1 cellular context compared by ENCODE assay signal in the genomic region with DNA sequence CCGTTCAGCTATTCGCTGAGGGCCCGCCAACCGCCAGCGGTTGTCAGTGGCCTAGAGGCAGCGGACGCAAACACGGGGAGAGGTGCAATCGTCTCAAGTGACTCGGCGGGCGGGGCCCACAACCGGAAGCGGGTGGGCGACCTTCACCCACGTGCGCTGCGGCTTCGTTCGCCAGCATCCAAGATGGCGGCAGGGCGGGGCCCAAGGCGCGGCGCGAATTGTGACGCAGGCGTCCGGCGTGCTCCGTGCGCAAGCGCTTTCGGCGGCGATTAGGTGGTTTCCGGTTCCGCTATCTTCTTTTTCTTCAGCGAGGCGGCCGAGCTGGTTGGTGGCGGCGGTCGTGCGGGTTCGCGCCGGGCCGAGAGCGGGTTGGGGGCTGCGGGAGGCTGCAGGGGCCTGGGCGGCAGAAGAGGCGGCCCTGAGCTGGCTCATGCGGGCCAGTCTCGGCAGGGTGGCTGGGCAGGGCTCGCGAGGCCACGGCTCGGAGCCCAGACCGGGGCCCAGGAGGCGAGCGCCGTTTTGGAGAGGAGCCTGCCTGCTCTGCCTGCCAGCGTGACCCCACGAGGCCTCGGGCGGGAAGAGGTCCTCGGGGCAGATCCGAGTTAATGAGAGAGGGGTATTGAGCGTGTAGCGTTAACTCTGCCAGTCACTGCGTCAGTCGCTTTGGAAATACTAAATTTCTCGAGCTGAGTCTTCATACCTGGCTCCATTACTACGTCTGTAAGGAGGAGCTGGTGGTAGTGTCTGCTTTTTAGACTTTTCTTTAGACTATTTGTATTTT.
TF ChIP-seq lines count a peak whose summit lies in the region.

A gene (plus strand): TSS at position 294 of the 781 bp plus-strand sequence. CDS start 1,444 bp downstream, outside the sequence.

TF ChIP-seq in H1, 55 proteins besides CTCF, POLR2A, EP300 and RAD21:
- TF ChIP-seq TAF1 (IDR thresholded peaks at IDR 0.05; ENCODE audit: low read depth, low read length): peak; percentile 97
- TF ChIP-seq SAP30 (IDR thresholded peaks at IDR 0.05; ENCODE audit: insufficient read depth, insufficient replicate concordance, low read length): no peak
- TF ChIP-seq BACH1 (IDR thresholded peaks at IDR 0.05; ENCODE audit: low read length): no peak
- TF ChIP-seq HDAC2 (IDR thresholded peaks at IDR 0.05; ENCODE audit: borderline replicate concordance in 1 of 2, low read depth in 2 of 2, low read length in 2 of 2): peak in 1 of 2 experiments; percentile 48; a peak in 1 of 4 replicates
- peak; percentile 84 for TF ChIP-seq POLR2AphosphoS5 (IDR thresholded peaks at IDR 0.05; ENCODE audit: low read depth, low read length)
- no peak for TF ChIP-seq CHD1 (IDR thresholded peaks at IDR 0.05; ENCODE audit: low read depth, low read length)
- peak; percentile 65 for TF ChIP-seq ASH2L (IDR thresholded peaks at IDR 0.05; ENCODE audit: low read length)
- peak; percentile 55 for TF ChIP-seq SRF (IDR thresholded peaks at IDR 0.05; ENCODE audit: low read depth, low read length)
- no peak for TF ChIP-seq RFX5 (IDR thresholded peaks at IDR 0.05; ENCODE audit: borderline replicate concordance, low read depth, low read length)
- no peak for TF ChIP-seq FOSL1 (IDR thresholded peaks at IDR 0.05; ENCODE audit: insufficient read depth, low read depth, low read length)
- TF ChIP-seq, protein P1, sequence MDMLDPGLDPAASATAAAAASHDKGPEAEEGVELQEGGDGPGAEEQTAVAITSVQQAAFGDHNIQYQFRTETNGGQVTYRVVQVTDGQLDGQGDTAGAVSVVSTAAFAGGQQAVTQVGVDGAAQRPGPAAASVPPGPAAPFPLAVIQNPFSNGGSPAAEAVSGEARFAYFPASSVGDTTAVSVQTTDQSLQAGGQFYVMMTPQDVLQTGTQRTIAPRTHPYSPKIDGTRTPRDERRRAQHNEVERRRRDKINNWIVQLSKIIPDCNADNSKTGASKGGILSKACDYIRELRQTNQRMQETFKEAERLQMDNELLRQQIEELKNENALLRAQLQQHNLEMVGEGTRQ (IDR thresholded peaks at IDR 0.05; ENCODE audit: low read length): peak; percentile 88
- TF ChIP-seq YY1 (IDR thresholded peaks at IDR 0.05; ENCODE audit: low read depth, low read length): peak; percentile 100
- peak; percentile 53 for TF ChIP-seq SIX5 (IDR thresholded peaks at IDR 0.05; ENCODE audit: low read depth, low read length)
- no peak for TF ChIP-seq SIRT6 (IDR thresholded peaks at IDR 0.05; ENCODE audit: low read length)
- TF ChIP-seq SP1 (IDR thresholded peaks at IDR 0.05; ENCODE audit: low read depth, low read length): peak; percentile 81
- TF ChIP-seq KDM5A (IDR thresholded peaks at IDR 0.05; ENCODE audit: low read length): no peak
- no peak for TF ChIP-seq SP2 (IDR thresholded peaks at IDR 0.05; ENCODE audit: low read length)
- TF ChIP-seq, protein P2, sequence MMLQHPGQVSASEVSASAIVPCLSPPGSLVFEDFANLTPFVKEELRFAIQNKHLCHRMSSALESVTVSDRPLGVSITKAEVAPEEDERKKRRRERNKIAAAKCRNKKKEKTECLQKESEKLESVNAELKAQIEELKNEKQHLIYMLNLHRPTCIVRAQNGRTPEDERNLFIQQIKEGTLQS (IDR thresholded peaks at IDR 0.05; ENCODE audit: insufficient read depth, low read depth, low read length): peak; percentile 86
- TF ChIP-seq PHF8 (conservative IDR thresholded peaks at IDR 0.05; ENCODE audit: low read depth, low read length): peak; percentile 93
- TF ChIP-seq SP4 (IDR thresholded peaks at IDR 0.05; ENCODE audit: low read length): 0 out of 2 replicates have a peak, but pooled peaks have one; percentile 86
- TF ChIP-seq, protein P3, sequence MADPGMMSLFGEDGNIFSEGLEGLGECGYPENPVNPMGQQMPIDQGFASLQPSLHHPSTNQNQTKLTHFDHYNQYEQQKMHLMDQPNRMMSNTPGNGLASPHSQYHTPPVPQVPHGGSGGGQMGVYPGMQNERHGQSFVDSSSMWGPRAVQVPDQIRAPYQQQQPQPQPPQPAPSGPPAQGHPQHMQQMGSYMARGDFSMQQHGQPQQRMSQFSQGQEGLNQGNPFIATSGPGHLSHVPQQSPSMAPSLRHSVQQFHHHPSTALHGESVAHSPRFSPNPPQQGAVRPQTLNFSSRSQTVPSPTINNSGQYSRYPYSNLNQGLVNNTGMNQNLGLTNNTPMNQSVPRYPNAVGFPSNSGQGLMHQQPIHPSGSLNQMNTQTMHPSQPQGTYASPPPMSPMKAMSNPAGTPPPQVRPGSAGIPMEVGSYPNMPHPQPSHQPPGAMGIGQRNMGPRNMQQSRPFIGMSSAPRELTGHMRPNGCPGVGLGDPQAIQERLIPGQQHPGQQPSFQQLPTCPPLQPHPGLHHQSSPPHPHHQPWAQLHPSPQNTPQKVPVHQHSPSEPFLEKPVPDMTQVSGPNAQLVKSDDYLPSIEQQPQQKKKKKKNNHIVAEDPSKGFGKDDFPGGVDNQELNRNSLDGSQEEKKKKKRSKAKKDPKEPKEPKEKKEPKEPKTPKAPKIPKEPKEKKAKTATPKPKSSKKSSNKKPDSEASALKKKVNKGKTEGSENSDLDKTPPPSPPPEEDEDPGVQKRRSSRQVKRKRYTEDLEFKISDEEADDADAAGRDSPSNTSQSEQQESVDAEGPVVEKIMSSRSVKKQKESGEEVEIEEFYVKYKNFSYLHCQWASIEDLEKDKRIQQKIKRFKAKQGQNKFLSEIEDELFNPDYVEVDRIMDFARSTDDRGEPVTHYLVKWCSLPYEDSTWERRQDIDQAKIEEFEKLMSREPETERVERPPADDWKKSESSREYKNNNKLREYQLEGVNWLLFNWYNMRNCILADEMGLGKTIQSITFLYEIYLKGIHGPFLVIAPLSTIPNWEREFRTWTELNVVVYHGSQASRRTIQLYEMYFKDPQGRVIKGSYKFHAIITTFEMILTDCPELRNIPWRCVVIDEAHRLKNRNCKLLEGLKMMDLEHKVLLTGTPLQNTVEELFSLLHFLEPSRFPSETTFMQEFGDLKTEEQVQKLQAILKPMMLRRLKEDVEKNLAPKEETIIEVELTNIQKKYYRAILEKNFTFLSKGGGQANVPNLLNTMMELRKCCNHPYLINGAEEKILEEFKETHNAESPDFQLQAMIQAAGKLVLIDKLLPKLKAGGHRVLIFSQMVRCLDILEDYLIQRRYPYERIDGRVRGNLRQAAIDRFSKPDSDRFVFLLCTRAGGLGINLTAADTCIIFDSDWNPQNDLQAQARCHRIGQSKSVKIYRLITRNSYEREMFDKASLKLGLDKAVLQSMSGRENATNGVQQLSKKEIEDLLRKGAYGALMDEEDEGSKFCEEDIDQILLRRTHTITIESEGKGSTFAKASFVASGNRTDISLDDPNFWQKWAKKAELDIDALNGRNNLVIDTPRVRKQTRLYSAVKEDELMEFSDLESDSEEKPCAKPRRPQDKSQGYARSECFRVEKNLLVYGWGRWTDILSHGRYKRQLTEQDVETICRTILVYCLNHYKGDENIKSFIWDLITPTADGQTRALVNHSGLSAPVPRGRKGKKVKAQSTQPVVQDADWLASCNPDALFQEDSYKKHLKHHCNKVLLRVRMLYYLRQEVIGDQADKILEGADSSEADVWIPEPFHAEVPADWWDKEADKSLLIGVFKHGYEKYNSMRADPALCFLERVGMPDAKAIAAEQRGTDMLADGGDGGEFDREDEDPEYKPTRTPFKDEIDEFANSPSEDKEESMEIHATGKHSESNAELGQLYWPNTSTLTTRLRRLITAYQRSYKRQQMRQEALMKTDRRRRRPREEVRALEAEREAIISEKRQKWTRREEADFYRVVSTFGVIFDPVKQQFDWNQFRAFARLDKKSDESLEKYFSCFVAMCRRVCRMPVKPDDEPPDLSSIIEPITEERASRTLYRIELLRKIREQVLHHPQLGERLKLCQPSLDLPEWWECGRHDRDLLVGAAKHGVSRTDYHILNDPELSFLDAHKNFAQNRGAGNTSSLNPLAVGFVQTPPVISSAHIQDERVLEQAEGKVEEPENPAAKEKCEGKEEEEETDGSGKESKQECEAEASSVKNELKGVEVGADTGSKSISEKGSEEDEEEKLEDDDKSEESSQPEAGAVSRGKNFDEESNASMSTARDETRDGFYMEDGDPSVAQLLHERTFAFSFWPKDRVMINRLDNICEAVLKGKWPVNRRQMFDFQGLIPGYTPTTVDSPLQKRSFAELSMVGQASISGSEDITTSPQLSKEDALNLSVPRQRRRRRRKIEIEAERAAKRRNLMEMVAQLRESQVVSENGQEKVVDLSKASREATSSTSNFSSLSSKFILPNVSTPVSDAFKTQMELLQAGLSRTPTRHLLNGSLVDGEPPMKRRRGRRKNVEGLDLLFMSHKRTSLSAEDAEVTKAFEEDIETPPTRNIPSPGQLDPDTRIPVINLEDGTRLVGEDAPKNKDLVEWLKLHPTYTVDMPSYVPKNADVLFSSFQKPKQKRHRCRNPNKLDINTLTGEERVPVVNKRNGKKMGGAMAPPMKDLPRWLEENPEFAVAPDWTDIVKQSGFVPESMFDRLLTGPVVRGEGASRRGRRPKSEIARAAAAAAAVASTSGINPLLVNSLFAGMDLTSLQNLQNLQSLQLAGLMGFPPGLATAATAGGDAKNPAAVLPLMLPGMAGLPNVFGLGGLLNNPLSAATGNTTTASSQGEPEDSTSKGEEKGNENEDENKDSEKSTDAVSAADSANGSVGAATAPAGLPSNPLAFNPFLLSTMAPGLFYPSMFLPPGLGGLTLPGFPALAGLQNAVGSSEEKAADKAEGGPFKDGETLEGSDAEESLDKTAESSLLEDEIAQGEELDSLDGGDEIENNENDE (IDR thresholded peaks at IDR 0.05; ENCODE audit: insufficient replicate concordance, low read length): no peak
- peak; percentile 96 for TF ChIP-seq TAF7 (optimal IDR thresholded peaks at IDR 0.05; ENCODE audit: borderline replicate concordance, low read depth, low read length)
- peak; percentile 74 for TF ChIP-seq NRF1 (IDR thresholded peaks at IDR 0.05; ENCODE audit: low read depth, low read length)
- no peak for TF ChIP-seq SUZ12 (IDR thresholded peaks at IDR 0.05; ENCODE audit: low read length)
- TF ChIP-seq JUND (IDR thresholded peaks at IDR 0.05; ENCODE audit: low read length): no peak
- TF ChIP-seq TEAD4 (IDR thresholded peaks at IDR 0.05; ENCODE audit: low read depth, low read length): no peak
- TF ChIP-seq ZNF274 (IDR thresholded peaks at IDR 0.05; ENCODE audit: borderline replicate concordance, extremely low read depth, low read length): no peak
- TF ChIP-seq EGR1 (IDR thresholded peaks at IDR 0.05; ENCODE audit: borderline replicate concordance, low read depth, low read length): peak; percentile 25; the same call in 1 of the 2 replicates
- peak; percentile 76; the same call in 1 of the 2 replicates for TF ChIP-seq GABPA (IDR thresholded peaks at IDR 0.05; ENCODE audit: borderline replicate concordance, insufficient read depth, low read length)
- TF ChIP-seq NANOG (IDR thresholded peaks at IDR 0.05; ENCODE audit: insufficient read depth, low read depth, low read length, poor library complexity, severe bottlenecking): no peak
- peak; percentile 52 for TF ChIP-seq CEBPB (IDR thresholded peaks at IDR 0.05; ENCODE audit: low read depth, low read length)
- no peak for TF ChIP-seq JUN (IDR thresholded peaks at IDR 0.05; ENCODE audit: low read depth, low read length)
- no peak for TF ChIP-seq RNF2 (IDR thresholded peaks at IDR 0.05; ENCODE audit: borderline replicate concordance, low read depth, low read length, missing control alignments, poor library complexity, severe bottlenecking)
- no peak for TF ChIP-seq CBX8 (IDR thresholded peaks at IDR 0.05; ENCODE audit: borderline replicate concordance, low read depth, low read length)
- TF ChIP-seq TBP (IDR thresholded peaks at IDR 0.05; ENCODE audit: low read depth, low read length): peak; percentile 92
- peak; percentile 91 to 99; a peak in 3 of 4 replicates for TF ChIP-seq SIN3A (conservative IDR thresholded peaks at IDR 0.05 in 1 of 2, IDR thresholded peaks at IDR 0.05 in 1 of 2; ENCODE audit: low read depth in 1 of 2, low read length in 2 of 2)
- 0 out of 2 replicates have a peak, but pooled peaks have one; percentile 1 for TF ChIP-seq TCF12 (IDR thresholded peaks at IDR 0.05; ENCODE audit: low read depth, low read length)
- TF ChIP-seq CTBP2 (IDR thresholded peaks at IDR 0.05; ENCODE audit: borderline replicate concordance, insufficient read depth, insufficient read length, low read length): no peak
- no peak for TF ChIP-seq CHD2 (IDR thresholded peaks at IDR 0.05; ENCODE audit: low read length)
- TF ChIP-seq KDM4A (IDR thresholded peaks at IDR 0.05; ENCODE audit: low read depth, low read length, severe bottlenecking): no peak
- TF ChIP-seq CREB1 (IDR thresholded peaks at IDR 0.05): peak; percentile 99
- TF ChIP-seq, protein P4, sequence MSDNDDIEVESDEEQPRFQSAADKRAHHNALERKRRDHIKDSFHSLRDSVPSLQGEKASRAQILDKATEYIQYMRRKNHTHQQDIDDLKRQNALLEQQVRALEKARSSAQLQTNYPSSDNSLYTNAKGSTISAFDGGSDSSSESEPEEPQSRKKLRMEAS (IDR thresholded peaks at IDR 0.05): peak; percentile 99
- TF ChIP-seq, protein P5, sequence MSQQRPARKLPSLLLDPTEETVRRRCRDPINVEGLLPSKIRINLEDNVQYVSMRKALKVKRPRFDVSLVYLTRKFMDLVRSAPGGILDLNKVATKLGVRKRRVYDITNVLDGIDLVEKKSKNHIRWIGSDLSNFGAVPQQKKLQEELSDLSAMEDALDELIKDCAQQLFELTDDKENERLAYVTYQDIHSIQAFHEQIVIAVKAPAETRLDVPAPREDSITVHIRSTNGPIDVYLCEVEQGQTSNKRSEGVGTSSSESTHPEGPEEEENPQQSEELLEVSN (IDR thresholded peaks at IDR 0.05): no peak; the same call in none of the 2 replicates
- TF ChIP-seq EZH2 (IDR thresholded peaks at IDR 0.05; ENCODE audit: low read depth, low read length, severe bottlenecking): no peak
